Comparison of ENCODE assay signal across 8 cellular contexts in the genomic region with DNA sequence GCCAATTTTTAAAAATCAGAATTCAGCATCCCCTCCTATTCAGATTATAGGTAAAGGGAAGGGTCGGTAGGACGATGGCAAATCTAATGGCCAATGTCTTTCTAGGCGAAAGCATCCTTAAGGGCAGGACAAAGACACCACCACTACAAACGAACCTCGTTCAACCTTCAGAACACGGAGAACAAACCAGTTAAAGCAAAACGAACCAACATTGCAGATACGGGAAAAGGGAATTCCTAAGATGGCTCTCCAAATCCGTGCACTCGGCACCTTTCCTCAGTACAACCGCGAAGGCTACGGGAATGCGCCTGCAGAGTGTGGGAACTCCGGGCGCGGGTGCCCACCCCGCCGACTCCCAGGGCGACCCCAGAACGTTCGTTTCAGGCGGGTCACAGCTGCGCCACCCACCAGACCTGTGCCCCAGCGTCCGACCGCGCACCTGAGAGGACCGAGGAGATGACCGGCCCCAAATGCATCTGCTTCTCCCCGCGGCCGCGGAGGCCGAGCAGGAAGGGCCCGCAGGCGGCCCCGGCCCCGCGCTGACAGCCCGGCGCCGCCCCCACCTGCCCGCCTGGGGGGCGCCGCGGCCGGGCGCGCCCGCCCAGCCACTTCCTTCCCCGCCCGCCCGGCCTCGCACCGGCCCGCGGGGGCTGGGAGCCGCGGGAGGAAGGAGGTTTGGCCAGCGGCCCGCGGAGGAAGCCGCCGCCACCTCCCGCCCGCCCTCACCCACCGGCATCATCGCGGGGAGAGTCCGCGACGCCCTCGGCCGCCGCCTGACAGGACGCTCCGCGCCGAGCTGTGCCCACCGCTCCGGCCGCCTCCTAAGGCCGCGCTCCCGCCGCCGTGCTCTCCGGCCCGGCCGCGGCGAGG. TPM values are rescaled to one million over a fixed set of nuclear protein-coding genes. Genes with fewer than 3 reads are reported as not detected.
DNase-seq lines count a peak whose midpoint lies in the region; ATAC-seq and TF ChIP-seq lines count a peak whose summit lies in the region.

No MANE protein-coding gene starts in this region.

- H3K4me3 ChIP-seq in heart right ventricle: peak overlapping the region; percentile 71 to 93 (median 82)
- H3K4me3 ChIP-seq in psoas muscle: peak overlapping the region; percentile 85

- H3K4me1 ChIP-seq in heart right ventricle (peaks cover 3 to 59% (median 26%) of the 10 kb centered on the region in 9 donors), psoas muscle (peaks cover 9% of the 10 kb centered on the region)

- WGBS in heart right ventricle, 2 donors: 0 to 1% methylated on average over 67 to 93 of the region's 93 CpGs
- WGBS in psoas muscle, 3 donors: 1 to 2% (median 2%) methylated on average over 34 to 90 of the region's 93 CpGs

- intact Hi-C loops in heart right ventricle (cut with DNase I): loop anchor here in 4 of 10 donors (1.0 to 10.0 kb wide), 6 partner anchors 27 to 792 kb away; a partner anchor contains a TSS
- intact Hi-C loops in psoas muscle (cut with DNase I): no loop called here

- H3K27me3 ChIP-seq in heart right ventricle: peaks cover 0 to 34% (median 0%) of the 10 kb centered on the region in 7 donors
- no peaks in the 10 kb centered on the region for H3K27me3 ChIP-seq in psoas muscle (ENCODE audit: insufficient read depth in 3 of 3, low read length in 2 of 3)

- H3K36me3 ChIP-seq in heart right ventricle: peaks cover 0 to 19% (median 0%) of the 10 kb centered on the region in 9 donors
- no peaks in the 10 kb centered on the region for H3K36me3 ChIP-seq in psoas muscle (ENCODE audit: insufficient read depth in 1 of 2, low read depth in 1 of 2)

- no peaks in the 10 kb centered on the region for H3K9me3 ChIP-seq in heart right ventricle
- no peaks in the 10 kb centered on the region for H3K9me3 ChIP-seq in psoas muscle

- no peak for TF ChIP-seq CTCF in heart right ventricle (IDR thresholded peaks at IDR 0.05)
- no peak for TF ChIP-seq CTCF in psoas muscle (IDR thresholded peaks at IDR 0.05)

- DNase-seq in NCI-H82 (lab: John Stamatoyannopoulos, UW) (peak; percentile 25), NCI-H82 treated with DMSO at 0.1 percent for 48 hours (lab: John Stamatoyannopoulos, UW; ENCODE audit: unreplicated experiment) (no peak), NCI-H2171 (lab: John Stamatoyannopoulos, UW) (peak; percentile 30), heart right ventricle (peak; percentile 47 to 70), psoas muscle (peak; percentile 57 to 75), NCI-H2196 (lab: John Stamatoyannopoulos, UW; ENCODE audit: unreplicated experiment) (no peak)
- peak; percentile 25 for DNase-seq in activated naive CD4-positive, alpha-beta T cell treated with anti-CD3 and anti-CD28 coated beads, Interleukin-2, amount 50 U/mL, for 16 hours

- H3K27ac ChIP-seq in heart right ventricle (peak overlapping the region; percentile 63 to 95 (median 92)), psoas muscle (peak overlapping the region; percentile 86)

- peak; percentile 27 for ATAC-seq in HG02678 (IDR thresholded peaks at IDR 0.05; ENCODE audit: unreplicated experiment)
- peak in 6 of 8 donors; percentile 10 to 41 (median 22) for ATAC-seq in heart right ventricle
- ATAC-seq in psoas muscle: peak in 2 of 4 donors; percentile 1 to 9

RNA-seq across cellular contexts. Expression of a gene that starts 0.6 kb away (rescaled TPM):
- total RNA-seq in heart right ventricle (100 to 1,000 TPM in 2 of 10 donors, 10 to 100 TPM in 8; 64.8 to 124 (median 77.0) TPM), psoas muscle (10 to 100 TPM; 12.8 to 17.9 (median 15.4) TPM)
- polyA plus RNA-seq in heart right ventricle (10 to 100 TPM; 21.6 to 70.2 TPM), psoas muscle (10 to 100 TPM in 1 of 3 donors, 1 to 10 TPM in 2; 4.7 to 13.3 (median 5.2) TPM)

Comparison
In these comparisons a context has a peak if more than half of its experiments do, and no peak if none do; other contexts are left out.
1. DNase-seq: peak in NCI-H82 (single experiment), NCI-H2171 (single experiment), activated naive CD4-positive, alpha-beta T cell treated with anti-CD3 and anti-CD28 coated beads, Interleukin-2, amount 50 U/mL, for 16 hours (single experiment), heart right ventricle (2 of 2) and psoas muscle (2 of 2); none in NCI-H82 treated with DMSO at 0.1 percent for 48 hours (single experiment) and NCI-H2196 (single experiment).